ENCODE assay signal across 9 cellular contexts in the genomic region with DNA sequence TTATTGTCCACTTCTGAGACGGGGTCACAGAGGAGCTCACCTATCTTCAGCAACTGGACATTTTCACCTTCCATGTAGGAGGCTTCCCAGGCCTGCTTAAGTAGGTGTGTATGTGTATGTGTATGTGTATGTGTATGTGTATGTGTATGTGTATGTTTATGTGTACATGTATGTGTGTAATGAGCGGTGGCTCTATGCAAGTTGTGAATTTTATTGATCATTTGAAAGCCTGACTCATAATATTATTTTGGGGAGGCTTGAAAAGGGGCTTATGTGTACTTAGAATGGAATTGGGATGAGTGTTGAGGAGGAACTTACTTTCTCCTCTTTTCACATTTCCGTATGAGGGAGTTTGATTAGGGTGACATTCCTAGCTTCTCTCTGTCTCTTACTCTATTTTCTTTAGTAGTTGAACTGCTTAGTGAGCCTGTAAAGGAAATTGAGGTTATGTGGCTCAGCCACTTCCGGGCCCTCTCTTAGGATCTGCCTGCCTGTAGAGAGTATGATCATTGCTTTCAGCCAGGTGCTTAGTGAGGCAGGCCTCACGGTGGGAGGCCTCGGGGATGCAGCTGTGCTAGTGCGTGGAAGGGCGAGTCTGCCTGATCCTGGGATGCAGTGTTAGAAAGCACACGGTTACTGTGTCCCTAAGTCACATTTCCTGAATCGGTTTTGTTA.
DNase-seq lines count a peak whose midpoint lies in the region; ATAC-seq, FAIRE-seq and TF ChIP-seq lines count a peak whose summit lies in the region.
"Had no signal": no experiment of that assay in that cellular context is flagged by ENCODE, and none has a peak within 500 bp of the region (broad histone marks: within the 10 kb centered on the region; RNA-seq: fewer than 3 reads in every experiment).

No MANE protein-coding gene starts in this region.

- no TSS peak for BruUV-seq in IMR-90 (replicated peaks; lab: Mats Ljungman, UMichigan)

- H2BK120ac ChIP-seq in IMR-90 (ENCODE audit: low read depth, low read length) (no peak overlapping the region), neuronal stem cell (ENCODE audit: low read depth, low read length) (no peak overlapping the region)

- H3K27me3 Mint-ChIP-seq in memory B cell = no peaks in the 10 kb centered on the region

- FAIRE-seq in kidney (lab: Jason Lieb, UNC) = no peak
- FAIRE-seq: endometrium had no signal

- TF ChIP-seq RAD21 in IMR-90 (IDR thresholded peaks at IDR 0.05; ENCODE audit: low read length) = no peak

- H3K4me2 ChIP-seq in IMR-90 (ENCODE audit: low read depth, low read length) (no peak overlapping the region), neuronal stem cell (ENCODE audit: insufficient read depth, low read length, poor library complexity, severe bottlenecking) (no peak overlapping the region)

- peak overlapping the region; percentile 26 for H2AFZ ChIP-seq in IMR-90 (replicated peaks; ENCODE audit: low read length, poor library complexity)
- H2AFZ ChIP-seq in neuronal stem cell (ENCODE audit: low read length) = no peak overlapping the region

- POLR2A ChIA-PET in IMR-90 (lab: Charles Lee; ENCODE audit: unreplicated experiment) = no interaction called here

- H3K4me3 ChIP-seq in GM06990 (replicated peaks; ENCODE audit: low read depth, low read length) = no peak overlapping the region
- H3K4me3 ChIP-seq in IMR-90 (ENCODE audit: insufficient read depth, low read depth, low read length) = no peak overlapping the region
- H3K4me3 ChIP-seq in kidney (ENCODE audit: low read length in 2 of 2) = no peak overlapping the region
- no peak overlapping the region for H3K4me3 ChIP-seq in neuronal stem cell (ENCODE audit: low read length in 2 of 2)

- H3K14ac ChIP-seq in IMR-90 (replicated peaks; ENCODE audit: low read depth, low read length) (no peak overlapping the region), neuronal stem cell (ENCODE audit: low read length) (no peak overlapping the region)

- H2BK15ac ChIP-seq in IMR-90 (ENCODE audit: low read depth, low read length) = no peak overlapping the region
- H2BK15ac ChIP-seq in neuronal stem cell (ENCODE audit: low read length) = no peak overlapping the region

- H3K9me1 ChIP-seq in IMR-90 (ENCODE audit: insufficient read depth, low read length) = peaks cover 5% of the 10 kb centered on the region; the same call in 1 of the 2 replicates

- H3K36me3 ChIP-seq in GM06990 (ENCODE audit: control insufficient read depth, insufficient read depth, low read length) = no peaks in the 10 kb centered on the region
- H3K36me3 ChIP-seq in IMR-90 (ENCODE audit: control insufficient read depth, insufficient read depth, low read length) = no peaks in the 10 kb centered on the region
- H3K36me3 ChIP-seq in kidney (ENCODE audit: control insufficient read depth in 1 of 2, insufficient read depth in 2 of 2, low read length in 2 of 2) = no peaks in the 10 kb centered on the region
- no peaks in the 10 kb centered on the region for H3K36me3 ChIP-seq in neuronal stem cell (replicated peaks in 1 of 2; ENCODE audit: control insufficient read depth in 2 of 2, insufficient read depth in 2 of 2, low read length in 2 of 2)

- ATAC-seq in GM21423 (IDR thresholded peaks at IDR 0.05; ENCODE audit: unreplicated experiment) (peak; percentile 80), IMR-90 (ENCODE audit: low read depth) (no peak), memory B cell (ENCODE audit: low read depth) (peak; percentile 91)

- peak overlapping the region; percentile 49 for H3K4me3 Mint-ChIP-seq in memory B cell

- H2AK5ac ChIP-seq in IMR-90 (ENCODE audit: low read depth, low read length) (no peak overlapping the region), neuronal stem cell (ENCODE audit: low read depth, low read length) (no peak overlapping the region)

- H3K23ac ChIP-seq in IMR-90 (ENCODE audit: low read depth, low read length) = no peak overlapping the region
- H3K23ac ChIP-seq in neuronal stem cell (ENCODE audit: low read depth, low read length, poor library complexity) = no peak overlapping the region

- no peak overlapping the region for H2AK9ac ChIP-seq in IMR-90 (replicated peaks; ENCODE audit: low read depth, low read length, poor library complexity)

- no peak overlapping the region for H3K27ac ChIP-seq in IMR-90 (ENCODE audit: insufficient read depth, low read length)
- no peak overlapping the region for H3K27ac ChIP-seq in kidney (ENCODE audit: low read depth in 2 of 2, low read length in 2 of 2)
- no peak overlapping the region for H3K27ac ChIP-seq in neuronal stem cell (replicated peaks; ENCODE audit: low read length)
- H3K27ac ChIP-seq in substantia nigra (ENCODE audit: low read depth, low read length, poor library complexity, severe bottlenecking) = no peak overlapping the region

- no peaks in the 10 kb centered on the region for H3K36me3 Mint-ChIP-seq in memory B cell

- H2BK5ac ChIP-seq in IMR-90 (ENCODE audit: low read depth, low read length, poor library complexity, severe bottlenecking) = no peak overlapping the region
- no peak overlapping the region for H2BK5ac ChIP-seq in neuronal stem cell (ENCODE audit: low read length)

- dilution Hi-C loops in IMR-90 (cut with HindIII; ENCODE audit: low sequenced_read_pairs, unreplicated experiment) = no loop called here

- DNase-seq in GM06990 (ENCODE audit: extremely low read depth, insufficient read length) = peak; percentile 65
- no peak for DNase-seq in IMR-90
- peak; percentile 58 to 64 for DNase-seq in activated CD4-positive, alpha-beta T cell treated with anti-CD3 and anti-CD28 coated beads for 4 hours
- peak; percentile 40 to 61 for DNase-seq in memory B cell (ENCODE audit: low spot score in 2 of 2)
- DNase-seq in kidney = no peak
- DNase-seq in neuronal stem cell (ENCODE audit: low spot score) = no peak
- no peak for DNase-seq in substantia nigra (lab: John Stamatoyannopoulos, UW)

- no peak for TF ChIP-seq POLR2A in IMR-90 (IDR thresholded peaks at IDR 0.05; ENCODE audit: low read depth, low read length)

- 100% methylated on average over 1 of the region's 10 CpGs; no CpG with 5 or more reads in 1 of the 2 experiments for WGBS in IMR-90 (ENCODE audit: extremely low coverage in 2 of 2, insufficient read length in 1 of 2), 2 experiments
- no CpG with 5 or more reads among the region's 10 CpGs for WGBS in neuronal stem cell (ENCODE audit: extremely low coverage in 2 of 2, insufficient read length in 2 of 2, insufficient replicate concordance in 1 of 2), 2 donors

- peaks cover 6% of the 10 kb centered on the region for H3K4me1 ChIP-seq in IMR-90 (ENCODE audit: control insufficient read depth, insufficient read depth, low read length)
- peaks cover 4 to 5% of the 10 kb centered on the region in 2 donors for H3K4me1 ChIP-seq in kidney (ENCODE audit: control insufficient read depth in 1 of 2, insufficient read depth in 1 of 2, low read depth in 1 of 2, low read length in 2 of 2)
- peaks cover 0 to 5% of the 10 kb centered on the region in 2 donors for H3K4me1 ChIP-seq in neuronal stem cell (ENCODE audit: control insufficient read depth in 2 of 2, insufficient read depth in 1 of 2, low read depth in 1 of 2, low read length in 2 of 2)

- H3K9me3 ChIP-seq in IMR-90 (ENCODE audit: control insufficient read depth, insufficient read depth, low read length) (peaks cover 2% of the 10 kb centered on the region; the same call in 1 of the 2 replicates), kidney (ENCODE audit: control insufficient read depth in 1 of 2, low read length in 2 of 2) (no peaks in the 10 kb centered on the region), neuronal stem cell (replicated peaks in 1 of 2; ENCODE audit: control insufficient read depth in 2 of 2, insufficient read depth in 1 of 2, low read depth in 1 of 2, low read length in 2 of 2) (peaks cover 0 to 6% of the 10 kb centered on the region in 2 donors)

- peak overlapping the region; percentile 68 for H3K27ac Mint-ChIP-seq in memory B cell

- H3K27me3 ChIP-seq in GM06990 (replicated peaks; ENCODE audit: control insufficient read depth, insufficient read depth, low read length) (no peaks in the 10 kb centered on the region), IMR-90 (ENCODE audit: control insufficient read depth, insufficient read depth, low read length) (no peaks in the 10 kb centered on the region), neuronal stem cell (ENCODE audit: control insufficient read depth in 3 of 3, insufficient read depth in 3 of 3, low read depth in 1 of 3, low read length in 3 of 3) (peaks cover 0 to 35% (median 0%) of the 10 kb centered on the region in 3 experiments)

- H3K4me1 Mint-ChIP-seq in memory B cell = peaks cover 32% of the 10 kb centered on the region

- no peak overlapping the region for H2BK20ac ChIP-seq in IMR-90 (ENCODE audit: low read depth, low read length)

- intact Hi-C loops in IMR-90 (cut with micrococcal nuclease) (no loop called here), kidney (cut with DNase I) (loop anchor here (10.0 kb wide), 1 partner anchor 65 kb away; a partner anchor contains a TSS)

- no peaks in the 10 kb centered on the region for H3K79me1 ChIP-seq in IMR-90 (ENCODE audit: low read depth in 1 of 2, low read length in 2 of 2)
- H3K79me1 ChIP-seq in neuronal stem cell (ENCODE audit: low read depth, low read length) = no peaks in the 10 kb centered on the region

- H4K8ac ChIP-seq in IMR-90 (ENCODE audit: low read depth in 2 of 2, low read length in 2 of 2) = no peak overlapping the region
- no peak overlapping the region for H4K8ac ChIP-seq in neuronal stem cell (ENCODE audit: low read depth, low read length)

- CTCF ChIA-PET in IMR-90 (lab: Yijun Ruan, JAX) = no interaction called here

- in situ Hi-C loops in IMR-90 (cut with MboI; ENCODE audit: low sequenced_read_pairs) = loop anchor here (10.0 kb wide), 1 partner anchor 515 kb away; a partner anchor contains a TSS

- no peak for TF ChIP-seq CTCF in GM06990 (IDR thresholded peaks at IDR 0.05; ENCODE audit: insufficient read depth, low read length, poor library complexity, severe bottlenecking)
- no peak for TF ChIP-seq CTCF in IMR-90 (conservative IDR thresholded peaks at IDR 0.05; ENCODE audit: low read depth, low read length)
- TF ChIP-seq CTCF in kidney (IDR thresholded peaks at IDR 0.05; ENCODE audit: borderline replicate concordance, extremely low read depth, insufficient read depth) = no peak

- H4K5ac ChIP-seq in IMR-90 (ENCODE audit: low read depth, low read length) = no peak overlapping the region

- H4K20me1 ChIP-seq in IMR-90 (ENCODE audit: insufficient read depth, low read length) = no peaks in the 10 kb centered on the region

- H3K9ac ChIP-seq in IMR-90 (ENCODE audit: low read depth, low read length) = no peak overlapping the region
- H3K9ac ChIP-seq in kidney (ENCODE audit: low read length in 2 of 2) = no peak overlapping the region
- no peak overlapping the region for H3K9ac ChIP-seq in neuronal stem cell (ENCODE audit: low read depth, low read length, poor library complexity)

- H3K4ac ChIP-seq in IMR-90 (ENCODE audit: low read depth, low read length) (no peak overlapping the region), neuronal stem cell (ENCODE audit: low read length) (no peak overlapping the region)

- H3K56ac ChIP-seq in IMR-90 (ENCODE audit: extremely low read depth, insufficient read depth, low read length) = no peak overlapping the region

- H4K91ac ChIP-seq in IMR-90 (ENCODE audit: insufficient read depth, low read depth, low read length) (no peak overlapping the region), neuronal stem cell (ENCODE audit: low read depth, low read length, poor library complexity) (no peak overlapping the region)

- no peak overlapping the region for H3K18ac ChIP-seq in IMR-90 (ENCODE audit: low read depth, low read length)
- no peak overlapping the region for H3K18ac ChIP-seq in neuronal stem cell (ENCODE audit: low read length)

- H2BK12ac ChIP-seq in neuronal stem cell (ENCODE audit: low read length) = no peak overlapping the region

- H3K9me3 Mint-ChIP-seq in memory B cell = no peaks in the 10 kb centered on the region

Comparison
In these comparisons a context has a peak if more than half of its experiments do, and no peak if none do; other contexts are left out.
1. DNase-seq: peak in GM06990 (single experiment), activated CD4-positive, alpha-beta T cell treated with anti-CD3 and anti-CD28 coated beads for 4 hours (2 of 2) and memory B cell (2 of 2); none in IMR-90 (single experiment), kidney (single experiment), neuronal stem cell (single experiment) and substantia nigra (0 of 49).